ENCODE assay signal across 31 cellular contexts in genomic region chr10:14667748-14668147, GRCh38.
"Had no signal": no experiment of that assay in that cellular context is flagged by ENCODE, and none has a peak within 500 bp of the region (broad histone marks: within the 10 kb centered on the region; RNA-seq: fewer than 3 reads in every experiment).

No MANE protein-coding gene starts in this region.

- H3K27ac ChIP-seq: adrenal gland, SJCRH30, SK-N-MC had no signal

- DNase-seq: activated CD4-positive, alpha-beta T cell treated with anti-CD3 and anti-CD28 coated beads for 4 hours; activated CD4-positive, alpha-beta T cell treated with anti-CD3 and anti-CD28 coated beads, Interleukin-2, amount 50 U/mL, for 4 hours; activated CD8-positive, alpha-beta T cell treated with anti-CD3 and anti-CD28 coated beads for 36 hours; activated gamma-delta T cell treated with Interleukin-2 at 50 U/mL for 16 hours; activated naive CD4-positive, alpha-beta T cell treated with anti-CD3 and anti-CD28 coated beads for 36 hours; activated T-cell treated with anti-CD3 and anti-CD28 coated beads, Interleukin-2, amount 50 U/mL, for 24 hours; adrenal gland; anterior cingulate cortex; caudate nucleus; cerebellar nuclear complex; NCI-H1105; NCI-H1417 treated with DMSO at 0.1 percent for 48 hours; NCI-H187 treated with DMSO at 0.1 percent for 48 hours; NCI-H2081; NCI-H2171 treated with DMSO at 0.1 percent for 48 hours; NCI-H226; NCI-H446 treated with DMSO at 0.1 percent for 48 hours; NCI-H524; NCI-H69; SHP77; SJCRH30 had no signal

- H3K27me3 Mint-ChIP-seq: activated CD8-positive, alpha-beta T cell treated with anti-CD3 and anti-CD28 coated beads for 36 hours; activated T-cell treated with anti-CD3 and anti-CD28 coated beads, Interleukin-2, amount 50 U/mL, for 24 hours had no signal

- H3K27ac Mint-ChIP-seq: activated CD8-positive, alpha-beta T cell treated with anti-CD3 and anti-CD28 coated beads for 36 hours; activated naive CD4-positive, alpha-beta T cell treated with anti-CD3 and anti-CD28 coated beads for 36 hours; activated naive CD4-positive, alpha-beta T cell treated with anti-CD3 and anti-CD28 coated beads, Interleukin-2, amount 50 U/mL, for 72 hours; activated T-cell treated with anti-CD3 and anti-CD28 coated beads, Interleukin-2, amount 50 U/mL, for 24 hours; activated T-helper 1 cell treated with anti-CD3 and anti-CD28 coated beads, Interleukin-12 subunit alpha, Interleukin-12 subunit beta, Interleukin-2, Interleukin-4 antibody, amounts not matched to agents 30 ng/mL and 10 ng/mL and 1 ng/mL, durations not matched to agents 14 hours and 24 hours and 36 hours; T-helper 1 cell treated with Interleukin-12 subunit alpha and Interleukin-12 subunit beta and Interleukin-4 antibody, amounts not matched to agents 30 μg/mL and 1 μg/mL, for 36 hours; T-helper 2 cell treated with Interferon-gamma antibody and Interleukin-4, amounts not matched to agents 5 μg/mL and 100 μg/mL, for 36 hours; WTC11 had no signal

- H3K36me3 ChIP-seq: adrenal gland, SJCRH30 had no signal

- ATAC-seq: activated CD4-positive, CD25-positive, alpha-beta regulatory T cell treated with anti-CD3 and anti-CD28 coated beads, Interleukin-2, amount 50 U/mL, for 24 hours; activated CD8-positive, alpha-beta T cell treated with anti-CD3 and anti-CD28 coated beads for 36 hours; activated naive CD4-positive, alpha-beta T cell treated with anti-CD3 and anti-CD28 coated beads, Interleukin-2, amount 50 U/mL, for 72 hours; K562; Panc1; WTC11 had no signal

- H3K27me3 ChIP-seq: adrenal gland, SJCRH30 had no signal

- H3K4me1 ChIP-seq: adrenal gland had no signal

- H3K36me3 Mint-ChIP-seq: brain, WTC11 had no signal

- H3K9me3 ChIP-seq: adrenal gland, SJCRH30 had no signal

- H3K4me3 Mint-ChIP-seq: activated CD8-positive, alpha-beta T cell treated with anti-CD3 and anti-CD28 coated beads for 36 hours; activated naive CD4-positive, alpha-beta T cell treated with anti-CD3 and anti-CD28 coated beads for 36 hours; activated T-cell treated with anti-CD3 and anti-CD28 coated beads, Interleukin-2, amount 50 U/mL, for 24 hours; activated T-helper 1 cell treated with anti-CD3 and anti-CD28 coated beads, Interleukin-12 subunit alpha, Interleukin-12 subunit beta, Interleukin-2, Interleukin-4 antibody, amounts not matched to agents 30 ng/mL and 10 ng/mL and 1 ng/mL, durations not matched to agents 14 hours and 24 hours and 36 hours; brain; T-helper 1 cell treated with Interleukin-12 subunit alpha and Interleukin-12 subunit beta and Interleukin-4 antibody, amounts not matched to agents 30 μg/mL and 1 μg/mL, for 36 hours; T-helper 2 cell treated with Interferon-gamma antibody and Interleukin-4, amounts not matched to agents 5 μg/mL and 100 μg/mL, for 36 hours; WTC11 had no signal

- H3K4me3 ChIP-seq: adrenal gland, K562, SJCRH30, SK-N-MC had no signal
